ENCODE assay signal across 15 cellular contexts in genomic region chr2:130556441-130556840, GRCh38. TPM values are rescaled to one million over a fixed set of nuclear protein-coding genes. Genes with fewer than 3 reads are reported as not detected.
"Had no signal": no experiment of that assay in that cellular context is flagged by ENCODE, and none has a peak within 500 bp of the region (broad histone marks: within the 10 kb centered on the region; RNA-seq: fewer than 3 reads in every experiment).

No MANE protein-coding gene starts in this region.

RNA-seq across cellular contexts. Expression of gene CFC1B, which starts 35.4 kb away (rescaled TPM):
- total RNA-seq: activated B cell treated with CpG ODN at 0.5 μM for 24 hours; activated CD4-positive, alpha-beta memory T cell treated with anti-CD3 and anti-CD28 coated beads for 36 hours; activated CD4-positive, alpha-beta memory T cell treated with anti-CD3 and anti-CD28 coated beads, Interleukin-2, amount 10 ng/mL, durations not matched to agents 7 days and 5 days; activated CD4-positive, alpha-beta T cell treated with anti-CD3 and anti-CD28 coated beads for 36 hours; activated CD4-positive, alpha-beta T cell treated with anti-CD3 and anti-CD28 coated beads, Interleukin-2, amount 10 ng/mL, durations not matched to agents 24 days and 14 days; activated CD4-positive, alpha-beta T cell treated with anti-CD3 and anti-CD28 coated beads, Interleukin-2, amount 10 ng/mL, durations not matched to agents 7 days and 5 days; activated CD8-positive, alpha-beta memory T cell treated with anti-CD3 and anti-CD28 coated beads for 36 hours; activated CD8-positive, alpha-beta memory T cell treated with anti-CD3 and anti-CD28 coated beads, Interleukin-2, amount 10 ng/mL, durations not matched to agents 7 days and 5 days; activated CD8-positive, alpha-beta T cell treated with anti-CD3 and anti-CD28 coated beads for 36 hours; activated CD8-positive, alpha-beta T cell treated with anti-CD3 and anti-CD28 coated beads, Interleukin-2, amount 10 ng/mL, durations not matched to agents 7 days and 5 days; T-cell; T-helper 1 cell treated with Interleukin-12 subunit alpha and Interleukin-12 subunit beta and Interleukin-4 antibody, amounts not matched to agents 30 ng/mL and 1 ng/mL, for 36 hours; T-helper 17 cell; T-helper 2 cell treated with Interferon-gamma antibody and Interleukin-4, amounts not matched to agents 100 ng/mL and 5 ng/mL, for 36 hours; WTC11 had no signal

RNA-seq across cellular contexts. Expression of gene CFC1, which starts 42.9 kb away (rescaled TPM):
- total RNA-seq: activated B cell treated with CpG ODN at 0.5 μM for 24 hours; activated CD4-positive, alpha-beta memory T cell treated with anti-CD3 and anti-CD28 coated beads for 36 hours; activated CD4-positive, alpha-beta memory T cell treated with anti-CD3 and anti-CD28 coated beads, Interleukin-2, amount 10 ng/mL, durations not matched to agents 7 days and 5 days; activated CD4-positive, alpha-beta T cell treated with anti-CD3 and anti-CD28 coated beads for 36 hours; activated CD4-positive, alpha-beta T cell treated with anti-CD3 and anti-CD28 coated beads, Interleukin-2, amount 10 ng/mL, durations not matched to agents 24 days and 14 days; activated CD4-positive, alpha-beta T cell treated with anti-CD3 and anti-CD28 coated beads, Interleukin-2, amount 10 ng/mL, durations not matched to agents 7 days and 5 days; activated CD8-positive, alpha-beta memory T cell treated with anti-CD3 and anti-CD28 coated beads for 36 hours; activated CD8-positive, alpha-beta memory T cell treated with anti-CD3 and anti-CD28 coated beads, Interleukin-2, amount 10 ng/mL, durations not matched to agents 7 days and 5 days; activated CD8-positive, alpha-beta T cell treated with anti-CD3 and anti-CD28 coated beads for 36 hours; activated CD8-positive, alpha-beta T cell treated with anti-CD3 and anti-CD28 coated beads, Interleukin-2, amount 10 ng/mL, durations not matched to agents 7 days and 5 days; T-cell; T-helper 1 cell treated with Interleukin-12 subunit alpha and Interleukin-12 subunit beta and Interleukin-4 antibody, amounts not matched to agents 30 ng/mL and 1 ng/mL, for 36 hours; T-helper 17 cell; T-helper 2 cell treated with Interferon-gamma antibody and Interleukin-4, amounts not matched to agents 100 ng/mL and 5 ng/mL, for 36 hours; WTC11 had no signal

RNA-seq across cellular contexts. Expression of gene POTEI, which starts 47.3 kb away (rescaled TPM):
- total RNA-seq: activated B cell treated with CpG ODN at 0.5 μM for 24 hours; activated CD4-positive, alpha-beta memory T cell treated with anti-CD3 and anti-CD28 coated beads for 36 hours; activated CD4-positive, alpha-beta memory T cell treated with anti-CD3 and anti-CD28 coated beads, Interleukin-2, amount 10 ng/mL, durations not matched to agents 7 days and 5 days; activated CD4-positive, alpha-beta T cell treated with anti-CD3 and anti-CD28 coated beads for 36 hours; activated CD4-positive, alpha-beta T cell treated with anti-CD3 and anti-CD28 coated beads, Interleukin-2, amount 10 ng/mL, durations not matched to agents 24 days and 14 days; activated CD4-positive, alpha-beta T cell treated with anti-CD3 and anti-CD28 coated beads, Interleukin-2, amount 10 ng/mL, durations not matched to agents 7 days and 5 days; activated CD8-positive, alpha-beta memory T cell treated with anti-CD3 and anti-CD28 coated beads for 36 hours; activated CD8-positive, alpha-beta memory T cell treated with anti-CD3 and anti-CD28 coated beads, Interleukin-2, amount 10 ng/mL, durations not matched to agents 7 days and 5 days; activated CD8-positive, alpha-beta T cell treated with anti-CD3 and anti-CD28 coated beads for 36 hours; activated CD8-positive, alpha-beta T cell treated with anti-CD3 and anti-CD28 coated beads, Interleukin-2, amount 10 ng/mL, durations not matched to agents 7 days and 5 days; T-cell; T-helper 1 cell treated with Interleukin-12 subunit alpha and Interleukin-12 subunit beta and Interleukin-4 antibody, amounts not matched to agents 30 ng/mL and 1 ng/mL, for 36 hours; T-helper 17 cell; T-helper 2 cell treated with Interferon-gamma antibody and Interleukin-4, amounts not matched to agents 100 ng/mL and 5 ng/mL, for 36 hours had no signal

RNA-seq across cellular contexts. Expression of gene POTEJ, which starts 54.8 kb away (rescaled TPM):
- total RNA-seq: activated B cell treated with CpG ODN at 0.5 μM for 24 hours; activated CD4-positive, alpha-beta memory T cell treated with anti-CD3 and anti-CD28 coated beads for 36 hours; activated CD4-positive, alpha-beta memory T cell treated with anti-CD3 and anti-CD28 coated beads, Interleukin-2, amount 10 ng/mL, durations not matched to agents 7 days and 5 days; activated CD4-positive, alpha-beta T cell treated with anti-CD3 and anti-CD28 coated beads for 36 hours; activated CD4-positive, alpha-beta T cell treated with anti-CD3 and anti-CD28 coated beads, Interleukin-2, amount 10 ng/mL, durations not matched to agents 24 days and 14 days; activated CD4-positive, alpha-beta T cell treated with anti-CD3 and anti-CD28 coated beads, Interleukin-2, amount 10 ng/mL, durations not matched to agents 7 days and 5 days; activated CD8-positive, alpha-beta memory T cell treated with anti-CD3 and anti-CD28 coated beads for 36 hours; activated CD8-positive, alpha-beta memory T cell treated with anti-CD3 and anti-CD28 coated beads, Interleukin-2, amount 10 ng/mL, durations not matched to agents 7 days and 5 days; activated CD8-positive, alpha-beta T cell treated with anti-CD3 and anti-CD28 coated beads for 36 hours; activated CD8-positive, alpha-beta T cell treated with anti-CD3 and anti-CD28 coated beads, Interleukin-2, amount 10 ng/mL, durations not matched to agents 7 days and 5 days; T-cell; T-helper 1 cell treated with Interleukin-12 subunit alpha and Interleukin-12 subunit beta and Interleukin-4 antibody, amounts not matched to agents 30 ng/mL and 1 ng/mL, for 36 hours; T-helper 17 cell; T-helper 2 cell treated with Interferon-gamma antibody and Interleukin-4, amounts not matched to agents 100 ng/mL and 5 ng/mL, for 36 hours; WTC11 had no signal
